21 cellular contexts compared by ENCODE assay signal in the genomic region with DNA sequence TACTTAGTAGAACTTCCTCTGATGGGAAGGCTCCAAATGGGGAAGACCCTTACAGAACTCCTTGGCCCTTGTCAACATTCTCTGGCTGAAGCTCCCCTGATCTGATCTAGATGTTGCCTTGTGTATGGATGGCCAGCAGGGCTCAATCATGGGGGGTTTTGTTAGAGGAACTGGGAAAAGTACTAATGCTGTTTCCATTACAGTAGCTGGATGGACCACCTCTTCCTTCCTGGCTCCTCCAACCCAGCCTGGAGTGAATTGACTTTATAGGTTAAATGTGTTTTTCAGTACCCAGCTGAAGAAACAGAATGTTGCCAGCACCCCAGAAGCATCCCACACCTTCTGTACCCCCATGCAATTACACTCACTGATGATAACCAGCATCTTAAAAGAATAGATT. TPM values are rescaled to one million over a fixed set of nuclear protein-coding genes. Genes with fewer than 3 reads are reported as not detected.
DNase-seq lines count a peak whose midpoint lies in the region; ATAC-seq and TF ChIP-seq lines count a peak whose summit lies in the region.
"Had no signal": no experiment of that assay in that cellular context is flagged by ENCODE, and none has a peak within 500 bp of the region (broad histone marks: within the 10 kb centered on the region; RNA-seq: fewer than 3 reads in every experiment).

No MANE protein-coding gene starts in this region.

- H3K27me3 ChIP-seq in right cardiac atrium (ENCODE audit: control insufficient read depth, insufficient read depth) (no peaks in the 10 kb centered on the region), skeletal muscle tissue (ENCODE audit: control insufficient read depth in 3 of 3, insufficient read depth in 3 of 3, low read length in 3 of 3) (no peaks in the 10 kb centered on the region)
- H3K27me3 ChIP-seq: Peyer's patch had no signal

- POLR2A ChIA-PET in activated CD4-positive, alpha-beta T cell treated with anti-CD3 and anti-CD28 coated beads, Interleukin-2, amount 10 ng/mL, durations not matched to agents 7 days and 5 days (lab: Charles Lee), result no interaction called here
- POLR2A ChIA-PET in activated CD4-positive, alpha-beta T cell treated with anti-CD3 and anti-CD28 coated beads for 36 hours (lab: Charles Lee), result no interaction called here

- peaks cover 26% of the 10 kb centered on the region for H3K4me1 Mint-ChIP-seq in activated CD4-positive, alpha-beta T cell treated with anti-CD3 and anti-CD28 coated beads, Interleukin-2, amount 10 ng/mL, durations not matched to agents 7 days and 5 days
- H3K4me1 Mint-ChIP-seq in activated CD4-positive, alpha-beta T cell treated with anti-CD3 and anti-CD28 coated beads for 36 hours, result peaks cover 22% of the 10 kb centered on the region
- H3K4me1 Mint-ChIP-seq in endothelial cell (ENCODE audit: unreplicated experiment), result peaks cover 14% of the 10 kb centered on the region

- peaks cover 22 to 51% (median 51%) of the 10 kb centered on the region in 3 donors for H3K36me3 ChIP-seq in skeletal muscle tissue (ENCODE audit: control insufficient read depth in 3 of 3, insufficient read depth in 3 of 3, low read length in 3 of 3)

- H3K9me3 Mint-ChIP-seq in activated CD4-positive, alpha-beta T cell treated with anti-CD3 and anti-CD28 coated beads, Interleukin-2, amount 10 ng/mL, durations not matched to agents 7 days and 5 days, result peaks cover 7% of the 10 kb centered on the region
- H3K9me3 Mint-ChIP-seq in activated CD4-positive, alpha-beta T cell treated with anti-CD3 and anti-CD28 coated beads for 36 hours (ENCODE audit: low read depth), result no peaks in the 10 kb centered on the region
- H3K9me3 Mint-ChIP-seq in endothelial cell (ENCODE audit: unreplicated experiment), result no peaks in the 10 kb centered on the region

- no peak overlapping the region for H3K9ac ChIP-seq in skeletal muscle tissue (ENCODE audit: low read depth in 1 of 3, low read length in 3 of 3)
- H3K9ac ChIP-seq: GM23248 had no signal

- peaks cover 65% of the 10 kb centered on the region for H3K36me3 Mint-ChIP-seq in activated CD4-positive, alpha-beta T cell treated with anti-CD3 and anti-CD28 coated beads, Interleukin-2, amount 10 ng/mL, durations not matched to agents 7 days and 5 days (ENCODE audit: low read depth)
- H3K36me3 Mint-ChIP-seq in activated CD4-positive, alpha-beta T cell treated with anti-CD3 and anti-CD28 coated beads for 36 hours (ENCODE audit: low read depth), result peaks cover 66% of the 10 kb centered on the region
- H3K36me3 Mint-ChIP-seq in endothelial cell (ENCODE audit: low read depth, unreplicated experiment), result peaks cover 49% of the 10 kb centered on the region

- H3K9me3 ChIP-seq in right cardiac atrium (ENCODE audit: control insufficient read depth, low read length) (no peaks in the 10 kb centered on the region), skeletal muscle tissue (ENCODE audit: control insufficient read depth in 3 of 3, low read length in 3 of 3) (no peaks in the 10 kb centered on the region)
- H3K9me3 ChIP-seq: Caco-2, HAP-1, Peyer's patch had no signal

- no peaks in the 10 kb centered on the region for H3K27me3 Mint-ChIP-seq in activated CD4-positive, alpha-beta T cell treated with anti-CD3 and anti-CD28 coated beads, Interleukin-2, amount 10 ng/mL, durations not matched to agents 7 days and 5 days
- H3K27me3 Mint-ChIP-seq in activated CD4-positive, alpha-beta T cell treated with anti-CD3 and anti-CD28 coated beads for 36 hours, result no peaks in the 10 kb centered on the region
- H3K27me3 Mint-ChIP-seq in endothelial cell (ENCODE audit: unreplicated experiment), result peaks cover 2% of the 10 kb centered on the region

- ATAC-seq in activated CD4-positive, alpha-beta T cell treated with anti-CD3 and anti-CD28 coated beads for 36 hours, result no peak
- ATAC-seq in right cardiac atrium (peak in 1 of 2 donors; percentile 22), Right ventricle myocardium superior (ENCODE audit: poor library complexity) (no peak), GM21576 (IDR thresholded peaks at IDR 0.05; ENCODE audit: unreplicated experiment) (no peak)

- peaks cover 6% of the 10 kb centered on the region for H3K4me1 ChIP-seq in right cardiac atrium (ENCODE audit: control insufficient read depth, insufficient read depth, low read length)
- H3K4me1 ChIP-seq in skeletal muscle tissue (ENCODE audit: control insufficient read depth in 3 of 3, insufficient read depth in 3 of 3, low read length in 3 of 3), result peaks cover 21 to 34% (median 26%) of the 10 kb centered on the region in 3 donors
- H3K4me1 ChIP-seq: Caco-2, HAP-1, Peyer's patch had no signal

- CTCF ChIA-PET in activated CD4-positive, alpha-beta T cell treated with anti-CD3 and anti-CD28 coated beads, Interleukin-2, amount 10 ng/mL, durations not matched to agents 7 days and 5 days (lab: Charles Lee), result no interaction called here
- CTCF ChIA-PET in activated CD4-positive, alpha-beta T cell treated with anti-CD3 and anti-CD28 coated beads for 36 hours (lab: Charles Lee), result interaction anchor here (0.7 to 1.9 kb wide), 3 partner anchors 10 to 551 kb away, joined by 3 to 11 read pairs (median 3); no protein-coding TSS in a partner anchor

- H3K27ac Mint-ChIP-seq in activated CD4-positive, alpha-beta T cell treated with anti-CD3 and anti-CD28 coated beads, Interleukin-2, amount 10 ng/mL, durations not matched to agents 7 days and 5 days, result peak overlapping the region; percentile 58
- H3K27ac Mint-ChIP-seq in activated CD4-positive, alpha-beta T cell treated with anti-CD3 and anti-CD28 coated beads for 36 hours, result no peak overlapping the region
- no peak overlapping the region for H3K27ac Mint-ChIP-seq in endothelial cell (ENCODE audit: unreplicated experiment)

- H3K4me3 ChIP-seq in right cardiac atrium (ENCODE audit: low read length) (no peak overlapping the region), skeletal muscle tissue (ENCODE audit: low read length in 3 of 3) (no peak overlapping the region)
- H3K4me3 ChIP-seq: GM23248, HAP-1, Peyer's patch had no signal

- peak overlapping the region; percentile 45 for H3K27ac ChIP-seq in right cardiac atrium (ENCODE audit: low read length)
- H3K27ac ChIP-seq in skeletal muscle tissue (ENCODE audit: low read depth, low read length), result peak overlapping the region; percentile 64
- H3K27ac ChIP-seq: 22Rv1, C4-2B, GM23248, Peyer's patch had no signal

- TF ChIP-seq CTCF in endothelial cell (IDR thresholded peaks at IDR 0.05; ENCODE audit: unreplicated experiment), result no peak

- H3K4me3 Mint-ChIP-seq in activated CD4-positive, alpha-beta T cell treated with anti-CD3 and anti-CD28 coated beads, Interleukin-2, amount 10 ng/mL, durations not matched to agents 7 days and 5 days, result no peak overlapping the region
- no peak overlapping the region for H3K4me3 Mint-ChIP-seq in activated CD4-positive, alpha-beta T cell treated with anti-CD3 and anti-CD28 coated beads for 36 hours
- peak overlapping the region; percentile 59 for H3K4me3 Mint-ChIP-seq in endothelial cell (ENCODE audit: unreplicated experiment)

- intact Hi-C loops in activated CD4-positive, alpha-beta T cell treated with anti-CD3 and anti-CD28 coated beads for 36 hours (cut with DNase I, micrococcal nuclease), result loop anchor here in 1 of 2 experiments (10.0 kb wide), 1 partner anchor 469 kb away; no protein-coding TSS in a partner anchor
- intact Hi-C loops in right cardiac atrium (cut with DNase I) (no loop called here), Right ventricle myocardium superior (cut with DNase I) (no loop called here)

- no peak for DNase-seq in activated CD4-positive, alpha-beta T cell treated with anti-CD3 and anti-CD28 coated beads, Interleukin-2, amount 10 ng/mL, durations not matched to agents 7 days and 5 days
- DNase-seq in activated CD4-positive, alpha-beta T cell treated with anti-CD3 and anti-CD28 coated beads for 36 hours, result no peak
- DNase-seq in right cardiac atrium (no peak), Right ventricle myocardium superior (no peak), endothelial cell (ENCODE audit: low spot score) (no peak), NCI-H2196 treated with DMSO at 0.1 percent for 48 hours (lab: John Stamatoyannopoulos, UW; ENCODE audit: unreplicated experiment) (no peak)
- DNase-seq: AML-193, Caco-2, GF-D8, GM23248, NCI-H1092 treated with DMSO at 0.1 percent for 48 hours, NCI-H146, NCI-H2029 treated with DMSO at 0.1 percent for 48 hours, NCI-H446 treated with DMSO at 0.1 percent for 48 hours, NCI-H69, Peyer's patch had no signal

RNA-seq across cellular contexts. Expression of a gene that starts 22.7 kb away (rescaled TPM):
- total RNA-seq in activated CD4-positive, alpha-beta T cell treated with anti-CD3 and anti-CD28 coated beads, Interleukin-2, amount 10 ng/mL, durations not matched to agents 7 days and 5 days, result under 1 TPM; 0.30 to 0.37 TPM
- total RNA-seq in activated CD4-positive, alpha-beta T cell treated with anti-CD3 and anti-CD28 coated beads for 36 hours, result not detected
- total RNA-seq in right cardiac atrium, result 100 to 1,000 TPM; 133 to 170 (median 160) TPM
- polyA plus RNA-seq in right cardiac atrium, result 451 TPM
- 78.6 TPM for total RNA-seq in Right ventricle myocardium superior
- total RNA-seq in endothelial cell (ENCODE audit: unreplicated experiment), result 0.41 TPM
- total RNA-seq in skeletal muscle tissue, result 129 TPM

RNA-seq across cellular contexts. Expression of a gene that starts 27.4 kb away (rescaled TPM):
- total RNA-seq in activated CD4-positive, alpha-beta T cell treated with anti-CD3 and anti-CD28 coated beads, Interleukin-2, amount 10 ng/mL, durations not matched to agents 7 days and 5 days, result 10 to 100 TPM; 35.8 to 40.2 TPM
- total RNA-seq in activated CD4-positive, alpha-beta T cell treated with anti-CD3 and anti-CD28 coated beads for 36 hours, result 10 to 100 TPM; 42.7 to 70.7 TPM
- 10 to 100 TPM; 22.7 to 37.5 (median 27.8) TPM for total RNA-seq in right cardiac atrium
- polyA plus RNA-seq in right cardiac atrium, result 30.0 TPM
- 24.4 TPM for total RNA-seq in Right ventricle myocardium superior
- total RNA-seq in endothelial cell (ENCODE audit: unreplicated experiment), result 33.2 TPM
- total RNA-seq in skeletal muscle tissue, result 36.0 TPM

RNA-seq across cellular contexts. Expression of a gene that starts 27.4 kb away (rescaled TPM):
- 10 to 100 TPM; 47.5 to 50.7 TPM for total RNA-seq in activated CD4-positive, alpha-beta T cell treated with anti-CD3 and anti-CD28 coated beads, Interleukin-2, amount 10 ng/mL, durations not matched to agents 7 days and 5 days
- 10 to 100 TPM; 31.9 to 32.9 TPM for total RNA-seq in activated CD4-positive, alpha-beta T cell treated with anti-CD3 and anti-CD28 coated beads for 36 hours
- total RNA-seq in right cardiac atrium, result 10 to 100 TPM; 39.0 to 57.6 (median 40.8) TPM
- 23.9 TPM for polyA plus RNA-seq in right cardiac atrium
- total RNA-seq in Right ventricle myocardium superior, result 35.6 TPM
- total RNA-seq in endothelial cell (ENCODE audit: unreplicated experiment), result 135 TPM
- total RNA-seq in skeletal muscle tissue, result 25.6 TPM

Comparison
In these comparisons a context has a peak if more than half of its experiments do, and no peak if none do; other contexts are left out.
1. RNA of a gene that starts 22.7 kb away (total RNA-seq): 133 to 170 TPM in right cardiac atrium, 129 TPM in skeletal muscle tissue (single experiment) and 78.6 TPM in Right ventricle myocardium superior (single experiment); 0.41 TPM in endothelial cell (single experiment), 0.30 to 0.37 TPM in activated CD4-positive, alpha-beta T cell treated with anti-CD3 and anti-CD28 coated beads, Interleukin-2, amount 10 ng/mL, durations not matched to agents 7 days and 5 days and not detected in activated CD4-positive, alpha-beta T cell treated with anti-CD3 and anti-CD28 coated beads for 36 hours; every median in the first group is over 10 times any median in the second.